ENCODE assay signal across 8 cellular contexts in the genomic region with DNA sequence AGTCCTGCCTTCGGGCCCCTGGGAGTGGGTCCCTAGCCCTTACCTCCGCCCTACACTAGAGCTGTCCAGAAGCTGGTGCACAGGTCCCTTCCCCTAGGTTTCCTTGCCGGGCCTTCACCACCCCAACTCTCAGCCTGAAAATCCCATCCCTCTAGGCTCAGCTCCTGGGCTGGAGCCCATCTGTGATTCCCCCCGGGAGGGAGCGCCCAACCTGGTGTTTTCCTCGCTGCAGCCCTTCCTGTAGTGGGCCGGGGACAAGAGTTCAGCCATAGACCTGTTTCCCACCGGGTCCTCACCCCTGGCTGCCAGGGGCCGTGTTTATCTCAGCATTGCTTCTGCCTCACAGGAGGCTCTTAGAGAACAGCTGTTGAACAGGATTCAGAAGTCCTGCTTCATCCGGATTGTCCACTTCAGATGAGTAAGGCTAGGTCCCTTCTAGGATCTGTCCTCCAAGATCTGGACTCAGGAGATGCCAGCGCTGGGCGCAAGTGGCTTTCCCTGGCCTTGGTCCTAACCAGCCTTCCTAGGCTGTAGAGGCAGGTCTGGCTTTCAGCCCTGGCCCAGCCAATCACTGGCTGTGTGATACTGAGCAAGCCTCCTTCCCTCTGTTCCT. TPM values are rescaled to one million over a fixed set of nuclear protein-coding genes. Genes with fewer than 3 reads are reported as not detected.
DNase-seq lines count a peak whose midpoint lies in the region; TF ChIP-seq lines count a peak whose summit lies in the region.

No MANE protein-coding gene starts in this region.

- H3K36me3 Mint-ChIP-seq in activated naive CD4-positive, alpha-beta T cell treated with anti-CD3 and anti-CD28 coated beads, Interleukin-2, amount 10 ng/mL, durations not matched to agents 7 days and 5 days: peaks cover 33% of the 10 kb centered on the region
- H3K36me3 Mint-ChIP-seq in type B pancreatic cell: no peaks in the 10 kb centered on the region

- CTCF ChIA-PET in activated naive CD4-positive, alpha-beta T cell treated with anti-CD3 and anti-CD28 coated beads, Interleukin-2, amount 10 ng/mL, durations not matched to agents 7 days and 5 days (lab: Charles Lee): interaction anchor here (0.8 to 1.9 kb wide), 6 partner anchors 11 to 53 kb away, joined by 3 to 7 read pairs (median 6); a partner anchor contains a TSS

- in situ Hi-C loops in brain microvascular endothelial cell (cut with HindIII; ENCODE audit: low pct_ligation_motif_present, low sequenced_read_pairs): no loop called here

- no peaks in the 10 kb centered on the region for H3K9me3 Mint-ChIP-seq in activated naive CD4-positive, alpha-beta T cell treated with anti-CD3 and anti-CD28 coated beads, Interleukin-2, amount 10 ng/mL, durations not matched to agents 7 days and 5 days
- no peaks in the 10 kb centered on the region for H3K9me3 Mint-ChIP-seq in type B pancreatic cell

- H3K4me3 Mint-ChIP-seq in activated naive CD4-positive, alpha-beta T cell treated with anti-CD3 and anti-CD28 coated beads, Interleukin-2, amount 10 ng/mL, durations not matched to agents 7 days and 5 days: peak overlapping the region; percentile 89
- H3K4me3 Mint-ChIP-seq in type B pancreatic cell: peak overlapping the region; percentile 94

- H3K27ac ChIP-seq in brain microvascular endothelial cell: no peak overlapping the region

- peak overlapping the region; percentile 66 for H3K4me3 ChIP-seq in brain microvascular endothelial cell (ENCODE audit: low read depth, low read length)

- no peaks in the 10 kb centered on the region for H3K36me3 ChIP-seq in brain microvascular endothelial cell (replicated peaks)

- TF ChIP-seq CTCF in brain microvascular endothelial cell (IDR thresholded peaks at IDR 0.05; ENCODE audit: low read depth, low read length, missing control alignments) (no peak), type B pancreatic cell (conservative IDR thresholded peaks at IDR 0.05) (no peak)

- H3K27me3 ChIP-seq in brain microvascular endothelial cell (replicated peaks): no peaks in the 10 kb centered on the region

- H3K27me3 Mint-ChIP-seq in activated naive CD4-positive, alpha-beta T cell treated with anti-CD3 and anti-CD28 coated beads, Interleukin-2, amount 10 ng/mL, durations not matched to agents 7 days and 5 days: peaks cover 63% of the 10 kb centered on the region
- peaks cover 53% of the 10 kb centered on the region for H3K27me3 Mint-ChIP-seq in type B pancreatic cell

- peaks cover 63% of the 10 kb centered on the region for H3K4me1 Mint-ChIP-seq in activated naive CD4-positive, alpha-beta T cell treated with anti-CD3 and anti-CD28 coated beads, Interleukin-2, amount 10 ng/mL, durations not matched to agents 7 days and 5 days
- H3K4me1 Mint-ChIP-seq in type B pancreatic cell (ENCODE audit: unreplicated experiment): peaks cover 26% of the 10 kb centered on the region

- DNase-seq in activated naive CD4-positive, alpha-beta T cell treated with anti-CD3 and anti-CD28 coated beads, Interleukin-2, amount 10 ng/mL, durations not matched to agents 7 days and 5 days: no peak
- no peak for DNase-seq in activated naive CD4-positive, alpha-beta T cell (lab: John Stamatoyannopoulos, UW)
- DNase-seq in brain microvascular endothelial cell: no peak
- DNase-seq in medulla oblongata (ENCODE audit: extremely low spot score): peak; percentile 53
- no peak for DNase-seq in type B pancreatic cell (ENCODE audit: extremely low spot score, unreplicated experiment)
- DNase-seq in GDM1 (lab: John Stamatoyannopoulos, UW): no peak
- DNase-seq in cortex of kidney (lab: John Stamatoyannopoulos, UW): no peak
- no peak for DNase-seq in NCI-H2107 treated with DMSO at 0.1 percent for 48 hours (lab: John Stamatoyannopoulos, UW; ENCODE audit: unreplicated experiment)

- H3K27ac Mint-ChIP-seq in activated naive CD4-positive, alpha-beta T cell treated with anti-CD3 and anti-CD28 coated beads, Interleukin-2, amount 10 ng/mL, durations not matched to agents 7 days and 5 days: peak overlapping the region; percentile 83
- H3K27ac Mint-ChIP-seq in type B pancreatic cell: peak overlapping the region; percentile 82

RNA-seq across cellular contexts. Expression of a gene that starts 1.0 kb away (rescaled TPM):
- total RNA-seq in type B pancreatic cell (ENCODE audit: low replicate concordance): 4.6 and 17.8 TPM in 2 replicates

RNA-seq across cellular contexts. Expression of a gene that starts 31.7 kb away (rescaled TPM):
- total RNA-seq in type B pancreatic cell (ENCODE audit: low replicate concordance): not detected in 2 replicates

RNA-seq across cellular contexts. Expression of a gene that starts 53.2 kb away (rescaled TPM):
- total RNA-seq in type B pancreatic cell (ENCODE audit: low replicate concordance): 220 and 233 TPM in 2 replicates
